Comparison of ENCODE assay signal across 9 cellular contexts in genomic region chr12:13198921-13199320, GRCh38. TPM values are rescaled to one million over a fixed set of nuclear protein-coding genes. Genes with fewer than 3 reads are reported as not detected.
DNase-seq lines count a peak whose midpoint lies in the region; TF ChIP-seq lines count a peak whose summit lies in the region.
"Had no signal": no experiment of that assay in that cellular context is flagged by ENCODE, and none has a peak within 500 bp of the region (broad histone marks: within the 10 kb centered on the region; RNA-seq: fewer than 3 reads in every experiment).

No MANE protein-coding gene starts in this region.

- H3K4me3 ChIP-seq in BJ (ENCODE audit: low read depth, low read length) (peak overlapping the region; percentile 60), SJSA1 (peak overlapping the region; percentile 48), fibroblast of mammary gland (ENCODE audit: control insufficient read depth, low read depth, low read length) (peak overlapping the region; percentile 93), trophoblast cell (ENCODE audit: low read depth, low read length) (no peak overlapping the region), Caco-2 (ENCODE audit: low read depth, low read length) (no peak overlapping the region)

- no peak overlapping the region for H3K23ac ChIP-seq in trophoblast cell (ENCODE audit: low read length)

- H3K18ac ChIP-seq in trophoblast cell (ENCODE audit: low read length), result no peak overlapping the region

- no peak overlapping the region for H3K4ac ChIP-seq in trophoblast cell (ENCODE audit: low read depth, low read length)

- H3K27me3 ChIP-seq in BJ (ENCODE audit: control insufficient read depth, insufficient read depth, low read length), result no peaks in the 10 kb centered on the region
- H3K27me3 ChIP-seq in SJSA1 (replicated peaks), result no peaks in the 10 kb centered on the region
- H3K27me3 ChIP-seq in trophoblast cell (ENCODE audit: insufficient read depth, low read length), result no peaks in the 10 kb centered on the region
- no peaks in the 10 kb centered on the region for H3K27me3 ChIP-seq in Caco-2 (replicated peaks; ENCODE audit: control insufficient read depth, insufficient read depth, low read length)

- H3K4me1 ChIP-seq in SJSA1 (replicated peaks) (peaks cover 69% of the 10 kb centered on the region), trophoblast cell (ENCODE audit: control insufficient read depth in 1 of 2, insufficient read depth in 2 of 2, low read length in 2 of 2) (peaks cover 27 to 36% of the 10 kb centered on the region in 2 experiments), Caco-2 (peaks cover 36% of the 10 kb centered on the region)

- no peak overlapping the region for H3K27ac Mint-ChIP-seq in Caco-2 (ENCODE audit: unreplicated experiment)

- H3K79me2 ChIP-seq in trophoblast cell (ENCODE audit: control insufficient read depth, insufficient read depth, low read length, poor library complexity), result peaks cover 2% of the 10 kb centered on the region

- no peaks in the 10 kb centered on the region for H3K36me3 ChIP-seq in BJ (ENCODE audit: control insufficient read depth, insufficient read depth, low read length)
- peaks cover 43% of the 10 kb centered on the region for H3K36me3 ChIP-seq in SJSA1
- H3K36me3 ChIP-seq in trophoblast cell (ENCODE audit: control insufficient read depth in 1 of 2, insufficient read depth in 2 of 2, low read length in 2 of 2), result no peaks in the 10 kb centered on the region
- H3K36me3 ChIP-seq in Caco-2 (ENCODE audit: control insufficient read depth, insufficient read depth, low read length), result no peaks in the 10 kb centered on the region

- no CpG with 5 or more reads among the region's 7 CpGs for WGBS in trophoblast cell (ENCODE audit: extremely low coverage, insufficient coverage, insufficient read length)

- H4K91ac ChIP-seq in trophoblast cell (ENCODE audit: low read depth, low read length), result peak overlapping the region; percentile 34

- no peak overlapping the region for H2AFZ ChIP-seq in trophoblast cell (ENCODE audit: insufficient read depth, low read length, poor library complexity)

- H2AK5ac ChIP-seq in trophoblast cell (ENCODE audit: low read length), result peak overlapping the region; percentile 73

- POLR2A ChIA-PET in BJ (lab: Charles Lee) (interaction anchor here (0.6 kb wide), 1 partner anchor 99 kb away, joined by 7 read pairs; no protein-coding TSS in a partner anchor), Caco-2 (lab: Charles Lee) (no interaction called here)

- intact Hi-C loops in Caco-2 (cut with micrococcal nuclease; ENCODE audit: unreplicated experiment), result no loop called here

- peak overlapping the region; percentile 29 for H2BK12ac ChIP-seq in trophoblast cell (ENCODE audit: low read length)

- H3K27ac ChIP-seq in SJSA1, result peak overlapping the region; percentile 89
- no peak overlapping the region for H3K27ac ChIP-seq in trophoblast cell (ENCODE audit: low read depth, low read length)

- H3K4me2 ChIP-seq in trophoblast cell (ENCODE audit: low read length), result no peak overlapping the region

- TF ChIP-seq CTCF in BJ (IDR thresholded peaks at IDR 0.05; ENCODE audit: insufficient read depth, low read depth, low read length) (no peak), fibroblast of mammary gland (conservative IDR thresholded peaks at IDR 0.05; ENCODE audit: control insufficient read depth, insufficient read depth, low read depth, low read length) (no peak), Caco-2 (IDR thresholded peaks at IDR 0.05; ENCODE audit: insufficient read depth in 1 of 2, low read depth in 1 of 2, low read length in 1 of 2, severe bottlenecking in 1 of 2, unreplicated experiment in 1 of 2) (no peak)

- H3K9me3 Mint-ChIP-seq in Caco-2 (ENCODE audit: unreplicated experiment), result no peaks in the 10 kb centered on the region

- BruUV-seq in Caco-2 (replicated peaks; lab: Mats Ljungman, UMichigan), result no TSS peak

- H3K36me3 Mint-ChIP-seq in Caco-2 (ENCODE audit: insufficient read depth, unreplicated experiment), result peaks cover 5% of the 10 kb centered on the region

- H4K12ac ChIP-seq in trophoblast cell (ENCODE audit: low read depth, low read length), result no peak overlapping the region

- no peaks in the 10 kb centered on the region for H3K27me3 Mint-ChIP-seq in Caco-2 (ENCODE audit: insufficient read depth, unreplicated experiment)

- CTCF ChIA-PET in BJ (lab: Yijun Ruan, JAX), result interaction anchor here (0.9 to 1.5 kb wide), 4 partner anchors 13 to 96 kb away, joined by 3 to 8 read pairs (median 4); no protein-coding TSS in a partner anchor
- CTCF ChIA-PET in Caco-2 (lab: Charles Lee), result no interaction called here

- peak overlapping the region; percentile 17 for H2BK120ac ChIP-seq in trophoblast cell (ENCODE audit: insufficient read depth, low read length, poor library complexity)

- no peak overlapping the region for H3K9ac ChIP-seq in trophoblast cell (ENCODE audit: low read length)

- peak overlapping the region; percentile 18 for H3K14ac ChIP-seq in trophoblast cell (ENCODE audit: low read length)

- peak overlapping the region; percentile 32 for H4K8ac ChIP-seq in trophoblast cell (ENCODE audit: low read depth, low read length)

- DNase-seq in BJ (ENCODE audit: low read depth) (no peak), SJSA1 (ENCODE audit: low read depth in 1 of 2, low spot score in 2 of 2) (peak; percentile 84), fibroblast of mammary gland (ENCODE audit: low read depth) (peak; percentile 69), trophoblast cell (no peak), Caco-2 (no peak), T-helper 9 cell (no peak), pons (ENCODE audit: low spot score) (no peak), NCI-H748 treated with DMSO at 0.1 percent for 48 hours (lab: John Stamatoyannopoulos, UW) (no peak)
- DNase-seq: NCI-H2171 treated with DMSO at 0.1 percent for 48 hours had no signal

- no peaks in the 10 kb centered on the region for H3K9me3 ChIP-seq in SJSA1 (replicated peaks)
- H3K9me3 ChIP-seq in trophoblast cell (ENCODE audit: insufficient read depth, low read depth, low read length), result no peaks in the 10 kb centered on the region
- H3K9me3 ChIP-seq in Caco-2, result no peaks in the 10 kb centered on the region

- no peak overlapping the region for H2BK5ac ChIP-seq in trophoblast cell (ENCODE audit: low read depth, low read length, poor library complexity)

- no peak overlapping the region for H3K4me3 Mint-ChIP-seq in Caco-2 (ENCODE audit: unreplicated experiment)

- H3K79me1 ChIP-seq in trophoblast cell (ENCODE audit: low read length), result peaks cover 16% of the 10 kb centered on the region

- H3K4me1 Mint-ChIP-seq in Caco-2 (ENCODE audit: low read depth, unreplicated experiment), result peaks cover 38% of the 10 kb centered on the region

RNA-seq across cellular contexts. Expression of gene EMP1, which starts 2.4 kb away (rescaled TPM):
- 228 and 258 TPM in 2 replicates for polyA plus RNA-seq in BJ (2011; rRNA removed)
- 157 and 239 TPM in 2 replicates for polyA minus RNA-seq in BJ (2011; rRNA and poly(A)+ RNA removed)
- 45.2 and 159 TPM in 2 replicates for total RNA-seq in SJSA1 (2014; rRNA removed; shearing (Covaris generic))
- 10.1 and 10.7 TPM in 2 replicates for polyA plus RNA-seq in trophoblast cell (2013)
- 6.6 and 10.2 TPM in 2 replicates for total RNA-seq in Caco-2 (2022)

Comparison
In these comparisons a context has a peak if more than half of its experiments do, and no peak if none do; other contexts are left out.
1. DNase-seq: peak in SJSA1 (2 of 2) and fibroblast of mammary gland (single experiment); none in BJ (single experiment), trophoblast cell (0 of 2), Caco-2 (0 of 2), T-helper 9 cell (single experiment), pons (single experiment) and NCI-H748 treated with DMSO at 0.1 percent for 48 hours (single experiment).
2. H3K4me3 ChIP-seq: peak in BJ (single experiment), SJSA1 (single experiment) and fibroblast of mammary gland (single experiment); none in trophoblast cell (single experiment) and Caco-2 (single experiment).